Comparison of ENCODE assay signal across 8 cellular contexts in the genomic region with DNA sequence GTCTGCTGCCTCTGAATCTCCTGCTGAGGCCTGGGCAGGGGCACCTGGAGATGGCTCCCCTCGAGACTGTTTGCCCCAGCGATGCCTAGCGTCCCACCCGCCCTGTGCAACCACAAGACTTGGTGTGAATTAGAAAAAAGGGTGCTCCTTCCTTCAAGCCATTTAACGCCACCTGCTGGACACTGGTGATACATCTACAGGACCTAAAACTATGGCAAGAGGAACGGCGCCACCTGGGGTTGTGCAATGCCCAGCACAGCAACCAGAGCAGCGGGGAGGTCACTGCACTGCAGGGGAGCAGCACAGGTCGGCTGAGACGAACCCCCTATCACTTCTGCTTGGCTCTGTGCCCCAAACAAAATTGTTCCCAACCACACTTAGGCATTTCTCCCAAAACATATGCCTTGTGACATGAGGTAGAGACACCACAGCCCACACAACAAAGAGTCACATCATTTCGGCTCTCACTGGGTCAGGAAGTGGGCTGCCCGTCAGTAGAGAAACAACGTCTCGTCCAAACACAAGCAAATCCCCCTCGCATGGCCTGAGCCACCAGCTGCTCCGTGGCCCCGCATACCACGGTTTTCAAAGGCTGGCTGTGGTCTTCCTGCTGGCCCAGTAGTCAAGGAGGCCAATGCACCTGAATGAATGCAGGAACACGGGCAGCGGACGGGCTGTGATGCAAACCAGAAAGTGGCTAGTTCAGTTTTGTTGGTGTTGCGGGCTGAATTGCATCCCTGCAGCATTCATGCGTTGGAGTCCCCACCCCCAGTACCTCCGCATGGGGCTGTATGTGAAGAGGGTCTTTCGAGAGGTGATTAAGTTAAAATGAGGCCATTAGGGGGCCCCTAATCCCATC.
DNase-seq lines count a peak whose midpoint lies in the region; ATAC-seq lines count a peak whose summit lies in the region.

No MANE protein-coding gene starts in this region.

- no peak overlapping the region for H3K27ac Mint-ChIP-seq in activated T-cell treated with anti-CD3 and anti-CD28 coated beads, Interleukin-2, amount 50 U/mL, for 24 hours

- H3K4me1 Mint-ChIP-seq in activated T-cell treated with anti-CD3 and anti-CD28 coated beads, Interleukin-2, amount 50 U/mL, for 24 hours (ENCODE audit: low read depth), result no peaks in the 10 kb centered on the region

- DNase-seq in Caki2 (ENCODE audit: low read depth) (peak; percentile 41), HPDE6-E6E7 (ENCODE audit: extremely low spot score) (peak; percentile 42), NCI-H524 treated with DMSO at 0.1 percent for 48 hours (lab: John Stamatoyannopoulos, UW) (peak; percentile 41), head of caudate nucleus (peak; percentile 63 to 93 (median 84)), putamen (ENCODE audit: low spot score) (peak; percentile 64)
- peak; percentile 41 for DNase-seq in activated T-cell treated with anti-CD3 and anti-CD28 coated beads, Interleukin-2, amount 50 U/mL, for 24 hours

- peaks cover 22% of the 10 kb centered on the region for H3K27me3 Mint-ChIP-seq in activated T-cell treated with anti-CD3 and anti-CD28 coated beads, Interleukin-2, amount 50 U/mL, for 24 hours

- in situ Hi-C loops in Caki2 (cut with HindIII; ENCODE audit: low pct_unique_long_range_greater_than_20kb, low sequenced_read_pairs), result no loop called here

- H3K9me3 Mint-ChIP-seq in activated T-cell treated with anti-CD3 and anti-CD28 coated beads, Interleukin-2, amount 50 U/mL, for 24 hours, result no peaks in the 10 kb centered on the region

- no peak overlapping the region for H3K4me3 Mint-ChIP-seq in activated T-cell treated with anti-CD3 and anti-CD28 coated beads, Interleukin-2, amount 50 U/mL, for 24 hours

- intact Hi-C loops in head of caudate nucleus (cut with DNase I), result no loop called here

- ATAC-seq in HG03520 (IDR thresholded peaks at IDR 0.05; ENCODE audit: unreplicated experiment) (no peak), HG03571 (IDR thresholded peaks at IDR 0.05; ENCODE audit: unreplicated experiment) (no peak)

- H3K36me3 Mint-ChIP-seq in activated T-cell treated with anti-CD3 and anti-CD28 coated beads, Interleukin-2, amount 50 U/mL, for 24 hours (ENCODE audit: low read depth), result no peaks in the 10 kb centered on the region
